9 cellular contexts compared by ENCODE assay signal in the genomic region with DNA sequence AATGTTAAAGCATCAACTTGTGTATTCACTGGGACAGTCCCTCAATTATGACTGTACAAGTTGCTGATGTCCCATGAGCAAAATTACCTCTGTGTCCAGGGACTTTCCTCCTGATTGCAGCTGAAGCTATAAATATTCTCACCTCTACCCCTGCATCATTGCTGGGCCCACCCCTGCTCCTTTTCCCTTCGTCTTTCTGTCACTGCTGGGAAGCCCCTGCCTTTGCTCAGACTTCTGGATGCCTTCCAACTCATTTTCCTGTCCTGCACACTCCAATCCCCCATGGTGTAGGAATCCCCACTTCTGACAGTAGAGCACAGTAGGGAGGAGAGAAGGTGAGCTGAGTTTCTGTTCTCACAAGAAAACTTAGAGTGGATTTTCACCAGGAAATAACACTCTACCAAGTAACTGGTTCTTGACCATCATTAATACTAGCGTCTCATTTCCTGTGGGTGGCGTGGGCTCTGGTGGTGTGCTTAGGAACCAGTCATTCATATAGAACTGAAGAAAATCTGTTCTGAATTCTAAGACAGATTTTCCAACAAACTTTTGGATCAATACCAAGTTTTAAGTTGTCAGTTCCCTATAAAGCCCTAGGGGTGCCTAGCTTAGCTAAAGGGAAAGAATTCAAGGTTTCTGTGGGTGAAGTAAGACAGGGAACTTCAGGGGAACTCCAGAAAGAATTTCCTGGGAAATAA.
DNase-seq lines count a peak whose midpoint lies in the region; ATAC-seq and TF ChIP-seq lines count a peak whose summit lies in the region.
"Had no signal": no experiment of that assay in that cellular context is flagged by ENCODE, and none has a peak within 500 bp of the region (broad histone marks: within the 10 kb centered on the region; RNA-seq: fewer than 3 reads in every experiment).

No MANE protein-coding gene starts in this region.

- H3K27ac Mint-ChIP-seq in endodermal cell (no peak overlapping the region), type B pancreatic cell (no peak overlapping the region)

- H3K4me3 Mint-ChIP-seq in endodermal cell (no peak overlapping the region), type B pancreatic cell (no peak overlapping the region)

- intact Hi-C loops in esophagus squamous epithelium (cut with DNase I) = no loop called here

- H3K9me3 Mint-ChIP-seq in endodermal cell = peaks cover 24% of the 10 kb centered on the region
- no peaks in the 10 kb centered on the region for H3K9me3 Mint-ChIP-seq in type B pancreatic cell

- DNase-seq in GM13976 (ENCODE audit: low spot score) (peak; percentile 51), HT1080 (ENCODE audit: low read depth) (peak; percentile 6), fibroblast of mammary gland (ENCODE audit: low read depth) (peak; percentile 29), endodermal cell (no peak), esophagus squamous epithelium (lab: John Stamatoyannopoulos, UW) (no peak), ureter (ENCODE audit: low spot score) (no peak), type B pancreatic cell (ENCODE audit: extremely low spot score, unreplicated experiment) (no peak)

- H3K36me3 Mint-ChIP-seq in endodermal cell (ENCODE audit: low read depth) (no peaks in the 10 kb centered on the region), type B pancreatic cell (no peaks in the 10 kb centered on the region)

- H3K27ac ChIP-seq in endodermal cell (ENCODE audit: low read depth, low read length) = no peak overlapping the region
- H3K27ac ChIP-seq in esophagus squamous epithelium = no peak overlapping the region

- no peak for TF ChIP-seq POLR2A in esophagus squamous epithelium (IDR thresholded peaks at IDR 0.05)

- H3K36me3 ChIP-seq in endodermal cell (ENCODE audit: control insufficient read depth, insufficient read depth, low read length) (no peaks in the 10 kb centered on the region), esophagus squamous epithelium (no peaks in the 10 kb centered on the region)

- H3K9me3 ChIP-seq in endodermal cell (ENCODE audit: control insufficient read depth, low read length) (no peaks in the 10 kb centered on the region), esophagus squamous epithelium (peaks cover 0 to 4% (median 0%) of the 10 kb centered on the region in 3 donors)

- H3K9ac ChIP-seq in endodermal cell (ENCODE audit: extremely low read depth, low read length, poor library complexity, severe bottlenecking) = no peak overlapping the region

- no peak for TF ChIP-seq CTCF in GM13976 (IDR thresholded peaks at IDR 0.05; ENCODE audit: borderline replicate concordance, control extremely low read depth, extremely low read depth, insufficient read depth, missing control alignments)
- TF ChIP-seq CTCF in fibroblast of mammary gland (conservative IDR thresholded peaks at IDR 0.05; ENCODE audit: control insufficient read depth, insufficient read depth, low read depth, low read length) = no peak
- TF ChIP-seq CTCF in endodermal cell (conservative IDR thresholded peaks at IDR 0.05) = no peak
- TF ChIP-seq CTCF in esophagus squamous epithelium (IDR thresholded peaks at IDR 0.05) = no peak
- TF ChIP-seq CTCF in type B pancreatic cell (conservative IDR thresholded peaks at IDR 0.05) = no peak

- no peak overlapping the region for H3K4me3 ChIP-seq in fibroblast of mammary gland (ENCODE audit: control insufficient read depth, low read depth, low read length)
- H3K4me3 ChIP-seq in endodermal cell (ENCODE audit: low read length) = no peak overlapping the region
- H3K4me3 ChIP-seq in esophagus squamous epithelium = no peak overlapping the region

- H3K27me3 Mint-ChIP-seq in endodermal cell (ENCODE audit: insufficient read depth) = no peaks in the 10 kb centered on the region
- H3K27me3 Mint-ChIP-seq in type B pancreatic cell = no peaks in the 10 kb centered on the region

- H3K4me1 Mint-ChIP-seq in endodermal cell (no peaks in the 10 kb centered on the region), type B pancreatic cell (ENCODE audit: unreplicated experiment) (peaks cover 7% of the 10 kb centered on the region)

- H3K4me1 ChIP-seq in endodermal cell (ENCODE audit: control insufficient read depth, insufficient read depth, low read length) (no peaks in the 10 kb centered on the region), esophagus squamous epithelium (peaks cover 0 to 12% (median 4%) of the 10 kb centered on the region in 3 donors)

- H3K27me3 ChIP-seq in endodermal cell (ENCODE audit: control insufficient read depth, insufficient read depth, low read length, poor library complexity, severe bottlenecking) (no peaks in the 10 kb centered on the region), esophagus squamous epithelium (no peaks in the 10 kb centered on the region)

- in situ Hi-C loops in GM13976 (cut with MboI; ENCODE audit: low sequenced_read_pairs, unreplicated experiment) = no loop called here

- ATAC-seq in GM21528 (IDR thresholded peaks at IDR 0.05; ENCODE audit: low FRiP score, unreplicated experiment) = peak; percentile 79
- ATAC-seq: HCT116 had no signal

- 82% methylated on average over 3 of the region's 3 CpGs; no CpG with 5 or more reads in 1 of the 2 experiments for WGBS in endodermal cell (ENCODE audit: insufficient coverage in 1 of 2, insufficient read length in 1 of 2), 2 experiments
- WGBS in esophagus squamous epithelium, 2 donors = 4 to 17% methylated on average over 3 of the region's 3 CpGs

Comparison
In these comparisons a context has a peak if more than half of its experiments do, and no peak if none do; other contexts are left out.
1. DNase-seq: peak in GM13976 (single experiment), HT1080 (single experiment) and fibroblast of mammary gland (single experiment); none in endodermal cell (single experiment), esophagus squamous epithelium (single experiment), ureter (single experiment) and type B pancreatic cell (single experiment).